17 cellular contexts compared by ENCODE assay signal in the genomic region with DNA sequence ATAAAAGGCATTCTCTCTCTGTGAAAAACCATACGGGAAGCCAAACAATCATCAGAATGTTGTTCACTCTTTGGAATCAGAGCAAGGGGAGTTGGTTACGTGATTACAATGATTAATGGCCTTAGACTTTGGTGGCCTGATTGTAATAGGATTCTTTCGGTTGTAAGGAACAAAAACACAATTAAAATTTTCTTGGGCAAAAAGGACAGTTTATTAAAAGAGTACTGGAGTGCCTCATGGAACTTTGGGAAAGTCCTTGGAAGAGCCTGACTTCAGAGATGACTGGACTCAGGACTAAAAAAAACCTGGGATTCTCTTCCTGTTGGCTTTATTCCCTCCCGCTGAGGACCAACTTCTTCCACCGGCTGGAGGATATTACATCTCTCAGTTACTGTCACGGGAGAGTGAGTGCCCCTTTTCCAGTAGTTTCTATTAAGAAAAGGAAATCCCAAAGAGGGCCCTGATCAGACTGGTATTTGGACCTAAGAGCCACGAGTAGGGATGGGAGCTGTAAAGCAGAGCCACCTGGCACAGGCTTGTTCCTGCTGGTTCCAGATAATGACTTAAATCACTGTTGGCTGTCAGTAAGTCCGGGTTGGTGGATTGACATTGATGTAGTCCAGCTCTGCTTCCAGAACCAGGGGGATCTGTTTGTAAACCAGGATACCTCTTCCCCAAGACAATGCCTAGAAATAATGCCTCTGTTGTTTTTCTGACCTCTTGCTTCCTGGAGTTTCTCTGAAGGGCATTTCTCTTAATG. TPM values are rescaled to one million over a fixed set of nuclear protein-coding genes. Genes with fewer than 3 reads are reported as not detected.
DNase-seq lines count a peak whose midpoint lies in the region; ATAC-seq, FAIRE-seq and TF ChIP-seq lines count a peak whose summit lies in the region.
"Had no signal": no experiment of that assay in that cellular context is flagged by ENCODE, and none has a peak within 500 bp of the region (broad histone marks: within the 10 kb centered on the region; RNA-seq: fewer than 3 reads in every experiment).

No MANE protein-coding gene starts in this region.

- H3K27me3 ChIP-seq in GM23248 (replicated peaks; ENCODE audit: insufficient read depth) = no peaks in the 10 kb centered on the region
- H3K27me3 ChIP-seq in endothelial cell of umbilical vein (ENCODE audit: control insufficient read depth in 2 of 2, insufficient read depth in 2 of 2, low read length in 2 of 2) = peaks cover 17 to 30% of the 10 kb centered on the region in 2 experiments
- no peaks in the 10 kb centered on the region for H3K27me3 ChIP-seq in tibial nerve

- no peaks in the 10 kb centered on the region for H3K9me3 ChIP-seq in GM23248 (ENCODE audit: low read depth)
- H3K9me3 ChIP-seq in endothelial cell of umbilical vein (replicated peaks; ENCODE audit: control insufficient read depth, insufficient read depth, low read length) = no peaks in the 10 kb centered on the region
- no peaks in the 10 kb centered on the region for H3K9me3 ChIP-seq in tibial nerve
- H3K9me3 ChIP-seq: prostate gland had no signal

- peak overlapping the region; percentile 39 for H2AFZ ChIP-seq in GM23248
- no peak overlapping the region for H2AFZ ChIP-seq in endothelial cell of umbilical vein (ENCODE audit: low read depth, low read length)

- H3K4me2 ChIP-seq in GM23248 (ENCODE audit: unreplicated experiment) (peak overlapping the region; percentile 38), endothelial cell of umbilical vein (ENCODE audit: insufficient read depth, low read length) (no peak overlapping the region)

- ATAC-seq in GM21526 (IDR thresholded peaks at IDR 0.05; ENCODE audit: low FRiP score, unreplicated experiment) = no peak
- ATAC-seq in GM19395 (IDR thresholded peaks at IDR 0.05; ENCODE audit: unreplicated experiment) = no peak
- ATAC-seq: left lobe of liver had no signal

- WGBS in GM23248 (ENCODE audit: low coverage in 1 of 2, low lambda C conversion rate in 2 of 2, missing lambda C conversion rate in 2 of 2), 2 experiments = 3% methylated on average over 8 of the region's 8 CpGs
- 40 to 41% methylated on average over 8 of the region's 8 CpGs for WGBS in tibial nerve, 2 donors

- H3K4me1 ChIP-seq in GM23248 (ENCODE audit: insufficient read depth) (peaks cover 20% of the 10 kb centered on the region), endothelial cell of umbilical vein (ENCODE audit: control insufficient read depth, extremely low read depth, insufficient read depth, low read length) (peaks cover 14% of the 10 kb centered on the region), tibial nerve (peaks cover 0 to 6% (median 0%) of the 10 kb centered on the region in 4 donors)
- H3K4me1 ChIP-seq: prostate gland had no signal

- in situ Hi-C loops in GM23248 (cut with MboI) = loop anchor here (5.0 to 10.0 kb wide), 2 partner anchors 130 to 452 kb away; no protein-coding TSS in a partner anchor

- H3K79me2 ChIP-seq in GM23248 (ENCODE audit: insufficient read depth) = no peaks in the 10 kb centered on the region
- H3K79me2 ChIP-seq in endothelial cell of umbilical vein (ENCODE audit: control insufficient read depth, insufficient read depth, low read length) = no peaks in the 10 kb centered on the region

- TF ChIP-seq POLR2A in endothelial cell of umbilical vein (IDR thresholded peaks at IDR 0.05; ENCODE audit: low read depth, low read length) = no peak
- no peak for TF ChIP-seq POLR2A in tibial nerve (IDR thresholded peaks at IDR 0.05)

- FAIRE-seq in A204.1 (lab: Jason Lieb, UNC) (peak; percentile 90), endothelial cell of umbilical vein (lab: Jason Lieb, UNC) (peak; percentile 15)

- H3K4me3 ChIP-seq in GM23248 = 0 out of 2 replicates have a peak overlapping the region, but pooled peaks have one; percentile 15
- H3K4me3 ChIP-seq in endothelial cell of umbilical vein (replicated peaks in 1 of 3; ENCODE audit: insufficient read depth in 1 of 3, low read depth in 1 of 3, low read length in 3 of 3) = no peak overlapping the region
- no peak overlapping the region for H3K4me3 ChIP-seq in tibial nerve
- H3K4me3 ChIP-seq: prostate gland had no signal

- no TSS peak for BruUV-seq in endothelial cell of umbilical vein (replicated peaks; lab: Mats Ljungman, UMichigan)

- TF ChIP-seq EP300 in tibial nerve (IDR thresholded peaks at IDR 0.05) = no peak

- intact Hi-C loops in endothelial cell of umbilical vein (cut with micrococcal nuclease) = loop anchor here (5.0 kb wide), 1 partner anchor 117 kb away; no protein-coding TSS in a partner anchor

- no peaks in the 10 kb centered on the region for H3K9me1 ChIP-seq in endothelial cell of umbilical vein (replicated peaks; ENCODE audit: control insufficient read depth, extremely low read depth, insufficient read depth, low read length)

- H3K9me2 ChIP-seq in GM23248 (ENCODE audit: insufficient read depth) = no peaks in the 10 kb centered on the region

- POLR2A ChIA-PET in endothelial cell of umbilical vein (lab: Charles Lee) = no interaction called here

- H3K27ac ChIP-seq in GM23248 (no peak overlapping the region; the same call in 1 of the 2 replicates), endothelial cell of umbilical vein (ENCODE audit: insufficient read depth, low read depth, low read length) (no peak overlapping the region), tibial nerve (no peak overlapping the region)
- H3K27ac ChIP-seq: prostate gland had no signal

- H3K36me3 ChIP-seq in GM23248 (ENCODE audit: low read depth) = no peaks in the 10 kb centered on the region
- no peaks in the 10 kb centered on the region for H3K36me3 ChIP-seq in endothelial cell of umbilical vein (ENCODE audit: control insufficient read depth in 2 of 2, extremely low read depth in 1 of 2, insufficient read depth in 2 of 2, low read length in 2 of 2)
- H3K36me3 ChIP-seq in tibial nerve = no peaks in the 10 kb centered on the region
- H3K36me3 ChIP-seq: prostate gland had no signal

- H3F3A ChIP-seq in GM23248 (ENCODE audit: insufficient read depth) = peaks cover 15% of the 10 kb centered on the region

- dilution Hi-C loops in endothelial cell of umbilical vein (cut with MboI; ENCODE audit: extremely low pct_ligation_motif_present, low sequenced_read_pairs) = no loop called here

- H3K9ac ChIP-seq in GM23248 (no peak overlapping the region), endothelial cell of umbilical vein (replicated peaks; ENCODE audit: extremely low read depth, insufficient read depth, low read length) (no peak overlapping the region)

- TF ChIP-seq CTCF in endothelial cell of umbilical vein (IDR thresholded peaks at IDR 0.05; ENCODE audit: extremely low read depth in 1 of 2, insufficient read depth in 1 of 2, low read depth in 1 of 2, low read length in 2 of 2) (no peak), tibial nerve (IDR thresholded peaks at IDR 0.05) (no peak)

- CTCF ChIA-PET in endothelial cell of umbilical vein (lab: Charles Lee) = interaction anchor here (0.9 to 1.8 kb wide), 2 partner anchors 57 to 202 kb away, joined by 3 to 4 read pairs; no protein-coding TSS in a partner anchor

- DNase-seq in GM23248 (peak; percentile 57), endothelial cell of umbilical vein (ENCODE audit: low read depth, low spot score) (peak; percentile 32), kidney tubule cell (ENCODE audit: low spot score) (peak; percentile 55), tibial nerve (ENCODE audit: low spot score in 2 of 2) (no peak), GOT3 (lab: John Stamatoyannopoulos, UW) (no peak)
- DNase-seq: activated naive CD8-positive, alpha-beta T cell treated with anti-CD3 and anti-CD28 coated beads for 36 hours; activated T-cell treated with anti-CD3 and anti-CD28 coated beads for 4 hours; cerebellar nuclear complex; hippocampal formation; MM.1S; naive B cell; NCI-H2107 had no signal

- H4K20me1 ChIP-seq in GM23248 (ENCODE audit: insufficient read depth) (no peaks in the 10 kb centered on the region), endothelial cell of umbilical vein (replicated peaks; ENCODE audit: control insufficient read depth, extremely low read depth, insufficient read depth, low read length) (no peaks in the 10 kb centered on the region)

TF ChIP-seq in endothelial cell of umbilical vein, 7 proteins besides CTCF, POLR2A, EP300 and RAD21:
- TF ChIP-seq EZH2 (IDR thresholded peaks at IDR 0.05; ENCODE audit: borderline replicate concordance, low read depth, low read length, severe bottlenecking) (no peak), JUN (IDR thresholded peaks at IDR 0.05; ENCODE audit: borderline replicate concordance, insufficient read depth, insufficient read length, low read depth) (no peak), GATA2 (IDR thresholded peaks at IDR 0.05; ENCODE audit: insufficient read depth, insufficient read length, low read depth, low read length) (no peak), POLR2AphosphoS5 (IDR thresholded peaks at IDR 0.05; ENCODE audit: insufficient read depth, low read depth, low read length) (no peak), MYC (IDR thresholded peaks at IDR 0.05; ENCODE audit: low read depth, low read length) (no peak), FOS (IDR thresholded peaks at IDR 0.05; ENCODE audit: borderline replicate concordance, insufficient read depth, low read length) (no peak)
- TF ChIP-seq, protein P1, sequence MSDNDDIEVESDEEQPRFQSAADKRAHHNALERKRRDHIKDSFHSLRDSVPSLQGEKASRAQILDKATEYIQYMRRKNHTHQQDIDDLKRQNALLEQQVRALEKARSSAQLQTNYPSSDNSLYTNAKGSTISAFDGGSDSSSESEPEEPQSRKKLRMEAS (IDR thresholded peaks at IDR 0.05; ENCODE audit: insufficient read depth, insufficient read length) = no peak
TF ChIP-seq in endothelial cell of umbilical vein: peak in this region for 0.

RNA-seq across cellular contexts. Expression of a gene that starts 53.9 kb away (rescaled TPM):
- total RNA-seq in GM23248 (2014; rRNA removed; shearing (Covaris generic)) = not detected in 2 replicates
- 0.39 TPM in 1 of 2 replicates, not detected in the other for polyA plus RNA-seq in GM23248 (2016; fragmentation: Nextera tagmentation; extraction: Ambion mirVana)
- not detected in 2 replicates for total RNA-seq in endothelial cell of umbilical vein
- not detected in 2 replicates for polyA plus RNA-seq in endothelial cell of umbilical vein
- polyA plus RNA-seq in endothelial cell of umbilical vein (2011; cell fraction: cytosol; rRNA removed) = not detected in 2 replicates
- not detected in 2 replicates for polyA plus RNA-seq in endothelial cell of umbilical vein (2011; cell fraction: nucleus; rRNA removed)
- polyA plus RNA-seq in endothelial cell of umbilical vein (2012) = not detected in 2 replicates
- not detected in 2 replicates for polyA minus RNA-seq in endothelial cell of umbilical vein
- not detected for polyA minus RNA-seq in endothelial cell of umbilical vein (2011; cell fraction: cytosol; rRNA and poly(A)+ RNA removed)
- polyA minus RNA-seq in endothelial cell of umbilical vein (2011; cell fraction: nucleus; rRNA and poly(A)+ RNA removed) = not detected in 2 replicates
- not detected for total RNA-seq in tibial nerve
- total RNA-seq: left lobe of liver had no signal

Comparison
In these comparisons a context has a peak if more than half of its experiments do, and no peak if none do; other contexts are left out.
1. DNase-seq: peak in GM23248 (single experiment), endothelial cell of umbilical vein (single experiment) and kidney tubule cell (single experiment); none in tibial nerve (0 of 2) and GOT3 (single experiment).